1 cellular context compared by ENCODE assay signal in the genomic region with DNA sequence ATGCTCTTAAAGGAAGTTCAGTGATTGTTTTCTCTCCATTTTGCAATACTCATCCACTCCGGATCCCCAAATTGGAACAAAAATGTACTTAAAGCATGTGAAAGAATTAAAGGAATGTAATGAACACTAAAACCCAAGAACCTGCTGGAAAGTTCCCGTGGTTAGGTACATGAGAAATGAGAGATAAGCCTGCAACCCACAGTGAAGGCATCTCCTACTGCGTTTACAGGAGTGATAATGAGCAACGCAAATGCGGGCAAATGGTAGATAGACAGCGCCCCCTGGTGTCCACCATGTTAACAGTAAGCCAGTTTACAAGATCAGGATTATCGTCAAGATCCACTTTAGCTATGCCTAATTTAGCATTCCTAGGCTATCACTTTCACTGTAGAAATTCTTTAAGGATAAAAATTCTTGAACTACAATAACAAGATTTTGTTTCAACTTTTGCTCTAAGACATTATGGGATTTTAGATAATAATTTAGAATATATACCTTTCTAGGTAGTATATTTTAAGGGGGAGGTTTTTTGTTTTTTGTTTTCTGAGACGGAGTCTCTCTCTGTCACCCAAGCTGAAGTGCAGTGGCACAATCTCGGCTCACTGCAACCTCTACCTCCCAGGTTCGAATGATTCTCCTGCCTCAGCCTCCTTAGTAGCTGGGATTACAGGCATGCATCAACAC.
A peak's percentile ranks its signal among the peaks of the same experiment; 100 is the strongest.
TF ChIP-seq lines count a peak whose summit lies in the region.

No MANE protein-coding gene starts in this region.

TF ChIP-seq in K562, 482 proteins besides CTCF, POLR2A, EP300 and RAD21 (continued from another document and continues in another):
- TF ChIP-seq, protein P1, sequence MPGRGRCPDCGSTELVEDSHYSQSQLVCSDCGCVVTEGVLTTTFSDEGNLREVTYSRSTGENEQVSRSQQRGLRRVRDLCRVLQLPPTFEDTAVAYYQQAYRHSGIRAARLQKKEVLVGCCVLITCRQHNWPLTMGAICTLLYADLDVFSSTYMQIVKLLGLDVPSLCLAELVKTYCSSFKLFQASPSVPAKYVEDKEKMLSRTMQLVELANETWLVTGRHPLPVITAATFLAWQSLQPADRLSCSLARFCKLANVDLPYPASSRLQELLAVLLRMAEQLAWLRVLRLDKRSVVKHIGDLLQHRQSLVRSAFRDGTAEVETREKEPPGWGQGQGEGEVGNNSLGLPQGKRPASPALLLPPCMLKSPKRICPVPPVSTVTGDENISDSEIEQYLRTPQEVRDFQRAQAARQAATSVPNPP (IDR thresholded peaks at IDR 0.05; ENCODE audit: borderline replicate concordance, insufficient read depth, insufficient read length) = no peak
- TF ChIP-seq TOE1 (IDR thresholded peaks at IDR 0.05; ENCODE audit: borderline replicate concordance) = 0 out of 2 replicates have a peak, but pooled peaks have one; percentile 33
- no peak for TF ChIP-seq TOE1 (CRISPR knock-in tag; IDR thresholded peaks at IDR 0.05; ENCODE audit: borderline replicate concordance, low read depth)
- TF ChIP-seq, protein P2, sequence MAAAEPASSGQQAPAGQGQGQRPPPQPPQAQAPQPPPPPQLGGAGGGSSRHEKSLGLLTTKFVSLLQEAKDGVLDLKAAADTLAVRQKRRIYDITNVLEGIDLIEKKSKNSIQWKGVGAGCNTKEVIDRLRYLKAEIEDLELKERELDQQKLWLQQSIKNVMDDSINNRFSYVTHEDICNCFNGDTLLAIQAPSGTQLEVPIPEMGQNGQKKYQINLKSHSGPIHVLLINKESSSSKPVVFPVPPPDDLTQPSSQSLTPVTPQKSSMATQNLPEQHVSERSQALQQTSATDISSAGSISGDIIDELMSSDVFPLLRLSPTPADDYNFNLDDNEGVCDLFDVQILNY (CRISPR knock-in tag; IDR thresholded peaks at IDR 0.05) = no peak
- no peak for TF ChIP-seq SRSF3 (IDR thresholded peaks at IDR 0.05; ENCODE audit: insufficient read depth, low read length)
- TF ChIP-seq ZNF551 (CRISPR knock-in tag; IDR thresholded peaks at IDR 0.05) = no peak
- TF ChIP-seq ZNF282 (CRISPR knock-in tag; IDR thresholded peaks at IDR 0.05) = no peak
- no peak for TF ChIP-seq ZNF778 (CRISPR knock-in tag; IDR thresholded peaks at IDR 0.05)
- TF ChIP-seq ETV6 (IDR thresholded peaks at IDR 0.05; ENCODE audit: borderline replicate concordance in 1 of 2, low read depth in 2 of 2, low read length in 1 of 2) = no peak
- no peak for TF ChIP-seq ETV6 (CRISPR knock-in tag; IDR thresholded peaks at IDR 0.05; ENCODE audit: borderline replicate concordance)
- TF ChIP-seq, protein P3, sequence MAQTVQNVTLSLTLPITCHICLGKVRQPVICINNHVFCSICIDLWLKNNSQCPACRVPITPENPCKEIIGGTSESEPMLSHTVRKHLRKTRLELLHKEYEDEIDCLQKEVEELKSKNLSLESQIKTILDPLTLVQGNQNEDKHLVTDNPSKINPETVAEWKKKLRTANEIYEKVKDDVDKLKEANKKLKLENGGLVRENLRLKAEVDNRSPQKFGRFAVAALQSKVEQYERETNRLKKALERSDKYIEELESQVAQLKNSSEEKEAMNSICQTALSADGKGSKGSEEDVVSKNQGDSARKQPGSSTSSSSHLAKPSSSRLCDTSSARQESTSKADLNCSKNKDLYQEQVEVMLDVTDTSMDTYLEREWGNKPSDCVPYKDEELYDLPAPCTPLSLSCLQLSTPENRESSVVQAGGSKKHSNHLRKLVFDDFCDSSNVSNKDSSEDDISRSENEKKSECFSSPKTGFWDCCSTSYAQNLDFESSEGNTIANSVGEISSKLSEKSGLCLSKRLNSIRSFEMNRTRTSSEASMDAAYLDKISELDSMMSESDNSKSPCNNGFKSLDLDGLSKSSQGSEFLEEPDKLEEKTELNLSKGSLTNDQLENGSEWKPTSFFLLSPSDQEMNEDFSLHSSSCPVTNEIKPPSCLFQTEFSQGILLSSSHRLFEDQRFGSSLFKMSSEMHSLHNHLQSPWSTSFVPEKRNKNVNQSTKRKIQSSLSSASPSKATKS (CRISPR knock-in tag; IDR thresholded peaks at IDR 0.05) = no peak
- TF ChIP-seq RBM39 (optimal IDR thresholded peaks at IDR 0.05; ENCODE audit: low read depth, low read length) = no peak
- no peak for TF ChIP-seq SMAD1 (IDR thresholded peaks at IDR 0.05; ENCODE audit: low read depth, low read length, partially characterized antibody)
- TF ChIP-seq, protein P4, sequence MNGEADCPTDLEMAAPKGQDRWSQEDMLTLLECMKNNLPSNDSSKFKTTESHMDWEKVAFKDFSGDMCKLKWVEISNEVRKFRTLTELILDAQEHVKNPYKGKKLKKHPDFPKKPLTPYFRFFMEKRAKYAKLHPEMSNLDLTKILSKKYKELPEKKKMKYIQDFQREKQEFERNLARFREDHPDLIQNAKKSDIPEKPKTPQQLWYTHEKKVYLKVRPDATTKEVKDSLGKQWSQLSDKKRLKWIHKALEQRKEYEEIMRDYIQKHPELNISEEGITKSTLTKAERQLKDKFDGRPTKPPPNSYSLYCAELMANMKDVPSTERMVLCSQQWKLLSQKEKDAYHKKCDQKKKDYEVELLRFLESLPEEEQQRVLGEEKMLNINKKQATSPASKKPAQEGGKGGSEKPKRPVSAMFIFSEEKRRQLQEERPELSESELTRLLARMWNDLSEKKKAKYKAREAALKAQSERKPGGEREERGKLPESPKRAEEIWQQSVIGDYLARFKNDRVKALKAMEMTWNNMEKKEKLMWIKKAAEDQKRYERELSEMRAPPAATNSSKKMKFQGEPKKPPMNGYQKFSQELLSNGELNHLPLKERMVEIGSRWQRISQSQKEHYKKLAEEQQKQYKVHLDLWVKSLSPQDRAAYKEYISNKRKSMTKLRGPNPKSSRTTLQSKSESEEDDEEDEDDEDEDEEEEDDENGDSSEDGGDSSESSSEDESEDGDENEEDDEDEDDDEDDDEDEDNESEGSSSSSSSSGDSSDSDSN (IDR thresholded peaks at IDR 0.05; ENCODE audit: borderline replicate concordance in 1 of 2, low read depth in 2 of 2, low read length in 2 of 2) = no peak
- no peak for TF ChIP-seq STAT5B (CRISPR knock-in tag; IDR thresholded peaks at IDR 0.05)
- TF ChIP-seq GABPA (tag; conservative IDR thresholded peaks at IDR 0.05; ENCODE audit: low read depth) = no peak
- TF ChIP-seq, protein P5, sequence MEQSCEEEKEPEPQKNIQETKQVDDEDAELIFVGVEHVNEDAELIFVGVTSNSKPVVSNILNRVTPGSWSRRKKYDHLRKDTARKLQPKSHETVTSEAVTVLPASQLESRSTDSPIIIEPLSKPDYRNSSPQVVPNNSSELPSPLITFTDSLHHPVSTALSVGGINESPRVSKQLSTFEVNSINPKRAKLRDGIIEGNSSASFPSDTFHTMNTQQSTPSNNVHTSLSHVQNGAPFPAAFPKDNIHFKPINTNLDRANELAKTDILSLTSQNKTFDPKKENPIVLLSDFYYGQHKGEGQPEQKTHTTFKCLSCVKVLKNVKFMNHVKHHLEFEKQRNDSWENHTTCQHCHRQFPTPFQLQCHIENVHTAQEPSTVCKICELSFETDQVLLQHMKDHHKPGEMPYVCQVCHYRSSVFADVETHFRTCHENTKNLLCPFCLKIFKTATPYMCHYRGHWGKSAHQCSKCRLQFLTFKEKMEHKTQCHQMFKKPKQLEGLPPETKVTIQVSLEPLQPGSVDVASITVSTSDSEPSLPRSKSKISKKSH (CRISPR knock-in tag; IDR thresholded peaks at IDR 0.05) = no peak
- TF ChIP-seq MYNN (IDR thresholded peaks at IDR 0.05) = 0 out of 2 replicates have a peak, but pooled peaks have one; percentile 27
- no peak for TF ChIP-seq MYNN (CRISPR knock-in tag; IDR thresholded peaks at IDR 0.05)
- no peak for TF ChIP-seq SPI1 (IDR thresholded peaks at IDR 0.05; ENCODE audit: borderline replicate concordance, low read depth, low read length)
- TF ChIP-seq ZNF707 (CRISPR knock-in tag; conservative IDR thresholded peaks at IDR 0.05) = no peak
- no peak for TF ChIP-seq WHSC1 (IDR thresholded peaks at IDR 0.05; ENCODE audit: low read length)
- peak; percentile 22; the same call in 1 of the 2 replicates for TF ChIP-seq LCOR (CRISPR knock-in tag; IDR thresholded peaks at IDR 0.05)
- TF ChIP-seq ZNF263 (CRISPR knock-in tag; IDR thresholded peaks at IDR 0.05; ENCODE audit: borderline replicate concordance) = no peak
- no peak for TF ChIP-seq SRSF1 (IDR thresholded peaks at IDR 0.05; ENCODE audit: low read depth, low read length)
- TF ChIP-seq HDAC2 (IDR thresholded peaks at IDR 0.05) = no peak
- TF ChIP-seq, protein P6, sequence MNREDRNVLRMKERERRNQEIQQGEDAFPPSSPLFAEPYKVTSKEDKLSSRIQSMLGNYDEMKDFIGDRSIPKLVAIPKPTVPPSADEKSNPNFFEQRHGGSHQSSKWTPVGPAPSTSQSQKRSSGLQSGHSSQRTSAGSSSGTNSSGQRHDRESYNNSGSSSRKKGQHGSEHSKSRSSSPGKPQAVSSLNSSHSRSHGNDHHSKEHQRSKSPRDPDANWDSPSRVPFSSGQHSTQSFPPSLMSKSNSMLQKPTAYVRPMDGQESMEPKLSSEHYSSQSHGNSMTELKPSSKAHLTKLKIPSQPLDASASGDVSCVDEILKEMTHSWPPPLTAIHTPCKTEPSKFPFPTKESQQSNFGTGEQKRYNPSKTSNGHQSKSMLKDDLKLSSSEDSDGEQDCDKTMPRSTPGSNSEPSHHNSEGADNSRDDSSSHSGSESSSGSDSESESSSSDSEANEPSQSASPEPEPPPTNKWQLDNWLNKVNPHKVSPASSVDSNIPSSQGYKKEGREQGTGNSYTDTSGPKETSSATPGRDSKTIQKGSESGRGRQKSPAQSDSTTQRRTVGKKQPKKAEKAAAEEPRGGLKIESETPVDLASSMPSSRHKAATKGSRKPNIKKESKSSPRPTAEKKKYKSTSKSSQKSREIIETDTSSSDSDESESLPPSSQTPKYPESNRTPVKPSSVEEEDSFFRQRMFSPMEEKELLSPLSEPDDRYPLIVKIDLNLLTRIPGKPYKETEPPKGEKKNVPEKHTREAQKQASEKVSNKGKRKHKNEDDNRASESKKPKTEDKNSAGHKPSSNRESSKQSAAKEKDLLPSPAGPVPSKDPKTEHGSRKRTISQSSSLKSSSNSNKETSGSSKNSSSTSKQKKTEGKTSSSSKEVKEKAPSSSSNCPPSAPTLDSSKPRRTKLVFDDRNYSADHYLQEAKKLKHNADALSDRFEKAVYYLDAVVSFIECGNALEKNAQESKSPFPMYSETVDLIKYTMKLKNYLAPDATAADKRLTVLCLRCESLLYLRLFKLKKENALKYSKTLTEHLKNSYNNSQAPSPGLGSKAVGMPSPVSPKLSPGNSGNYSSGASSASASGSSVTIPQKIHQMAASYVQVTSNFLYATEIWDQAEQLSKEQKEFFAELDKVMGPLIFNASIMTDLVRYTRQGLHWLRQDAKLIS (CRISPR knock-in tag; IDR thresholded peaks at IDR 0.05) = no peak
- TF ChIP-seq SMARCC2 (IDR thresholded peaks at IDR 0.05; ENCODE audit: low read depth) = no peak
- no peak for TF ChIP-seq MCM2 (IDR thresholded peaks at IDR 0.05; ENCODE audit: low read depth)
- TF ChIP-seq, protein P7, sequence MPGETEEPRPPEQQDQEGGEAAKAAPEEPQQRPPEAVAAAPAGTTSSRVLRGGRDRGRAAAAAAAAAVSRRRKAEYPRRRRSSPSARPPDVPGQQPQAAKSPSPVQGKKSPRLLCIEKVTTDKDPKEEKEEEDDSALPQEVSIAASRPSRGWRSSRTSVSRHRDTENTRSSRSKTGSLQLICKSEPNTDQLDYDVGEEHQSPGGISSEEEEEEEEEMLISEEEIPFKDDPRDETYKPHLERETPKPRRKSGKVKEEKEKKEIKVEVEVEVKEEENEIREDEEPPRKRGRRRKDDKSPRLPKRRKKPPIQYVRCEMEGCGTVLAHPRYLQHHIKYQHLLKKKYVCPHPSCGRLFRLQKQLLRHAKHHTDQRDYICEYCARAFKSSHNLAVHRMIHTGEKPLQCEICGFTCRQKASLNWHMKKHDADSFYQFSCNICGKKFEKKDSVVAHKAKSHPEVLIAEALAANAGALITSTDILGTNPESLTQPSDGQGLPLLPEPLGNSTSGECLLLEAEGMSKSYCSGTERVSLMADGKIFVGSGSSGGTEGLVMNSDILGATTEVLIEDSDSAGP (CRISPR knock-in tag; IDR thresholded peaks at IDR 0.05) = no peak
- no peak for TF ChIP-seq ZNF668 (CRISPR knock-in tag; IDR thresholded peaks at IDR 0.05)
- TF ChIP-seq, protein P8, sequence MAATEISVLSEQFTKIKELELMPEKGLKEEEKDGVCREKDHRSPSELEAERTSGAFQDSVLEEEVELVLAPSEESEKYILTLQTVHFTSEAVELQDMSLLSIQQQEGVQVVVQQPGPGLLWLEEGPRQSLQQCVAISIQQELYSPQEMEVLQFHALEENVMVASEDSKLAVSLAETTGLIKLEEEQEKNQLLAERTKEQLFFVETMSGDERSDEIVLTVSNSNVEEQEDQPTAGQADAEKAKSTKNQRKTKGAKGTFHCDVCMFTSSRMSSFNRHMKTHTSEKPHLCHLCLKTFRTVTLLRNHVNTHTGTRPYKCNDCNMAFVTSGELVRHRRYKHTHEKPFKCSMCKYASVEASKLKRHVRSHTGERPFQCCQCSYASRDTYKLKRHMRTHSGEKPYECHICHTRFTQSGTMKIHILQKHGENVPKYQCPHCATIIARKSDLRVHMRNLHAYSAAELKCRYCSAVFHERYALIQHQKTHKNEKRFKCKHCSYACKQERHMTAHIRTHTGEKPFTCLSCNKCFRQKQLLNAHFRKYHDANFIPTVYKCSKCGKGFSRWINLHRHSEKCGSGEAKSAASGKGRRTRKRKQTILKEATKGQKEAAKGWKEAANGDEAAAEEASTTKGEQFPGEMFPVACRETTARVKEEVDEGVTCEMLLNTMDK (IDR thresholded peaks at IDR 0.05; ENCODE audit: borderline replicate concordance, insufficient read depth, low read depth, low read length, poor library complexity, severe bottlenecking) = peak; percentile 26
- no peak for TF ChIP-seq NFIC (IDR thresholded peaks at IDR 0.05)
- TF ChIP-seq, protein P9, sequence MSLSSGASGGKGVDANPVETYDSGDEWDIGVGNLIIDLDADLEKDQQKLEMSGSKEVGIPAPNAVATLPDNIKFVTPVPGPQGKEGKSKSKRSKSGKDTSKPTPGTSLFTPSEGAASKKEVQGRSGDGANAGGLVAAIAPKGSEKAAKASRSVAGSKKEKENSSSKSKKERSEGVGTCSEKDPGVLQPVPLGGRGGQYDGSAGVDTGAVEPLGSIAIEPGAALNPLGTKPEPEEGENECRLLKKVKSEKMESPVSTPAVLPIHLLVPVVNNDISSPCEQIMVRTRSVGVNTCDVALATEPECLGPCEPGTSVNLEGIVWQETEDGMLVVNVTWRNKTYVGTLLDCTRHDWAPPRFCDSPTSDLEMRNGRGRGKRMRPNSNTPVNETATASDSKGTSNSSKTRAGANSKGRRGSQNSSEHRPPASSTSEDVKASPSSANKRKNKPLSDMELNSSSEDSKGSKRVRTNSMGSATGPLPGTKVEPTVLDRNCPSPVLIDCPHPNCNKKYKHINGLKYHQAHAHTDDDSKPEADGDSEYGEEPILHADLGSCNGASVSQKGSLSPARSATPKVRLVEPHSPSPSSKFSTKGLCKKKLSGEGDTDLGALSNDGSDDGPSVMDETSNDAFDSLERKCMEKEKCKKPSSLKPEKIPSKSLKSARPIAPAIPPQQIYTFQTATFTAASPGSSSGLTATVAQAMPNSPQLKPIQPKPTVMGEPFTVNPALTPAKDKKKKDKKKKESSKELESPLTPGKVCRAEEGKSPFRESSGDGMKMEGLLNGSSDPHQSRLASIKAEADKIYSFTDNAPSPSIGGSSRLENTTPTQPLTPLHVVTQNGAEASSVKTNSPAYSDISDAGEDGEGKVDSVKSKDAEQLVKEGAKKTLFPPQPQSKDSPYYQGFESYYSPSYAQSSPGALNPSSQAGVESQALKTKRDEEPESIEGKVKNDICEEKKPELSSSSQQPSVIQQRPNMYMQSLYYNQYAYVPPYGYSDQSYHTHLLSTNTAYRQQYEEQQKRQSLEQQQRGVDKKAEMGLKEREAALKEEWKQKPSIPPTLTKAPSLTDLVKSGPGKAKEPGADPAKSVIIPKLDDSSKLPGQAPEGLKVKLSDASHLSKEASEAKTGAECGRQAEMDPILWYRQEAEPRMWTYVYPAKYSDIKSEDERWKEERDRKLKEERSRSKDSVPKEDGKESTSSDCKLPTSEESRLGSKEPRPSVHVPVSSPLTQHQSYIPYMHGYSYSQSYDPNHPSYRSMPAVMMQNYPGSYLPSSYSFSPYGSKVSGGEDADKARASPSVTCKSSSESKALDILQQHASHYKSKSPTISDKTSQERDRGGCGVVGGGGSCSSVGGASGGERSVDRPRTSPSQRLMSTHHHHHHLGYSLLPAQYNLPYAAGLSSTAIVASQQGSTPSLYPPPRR (CRISPR knock-in tag; IDR thresholded peaks at IDR 0.05; ENCODE audit: borderline replicate concordance) = no peak
- no peak for TF ChIP-seq SRSF9 (IDR thresholded peaks at IDR 0.05; ENCODE audit: borderline replicate concordance, low read depth, low read length)
